ENCODE assay signal across 7 cellular contexts in genomic region chr6:89520730-89521129, GRCh38.
"Had no signal": no experiment of that assay in that cellular context is flagged by ENCODE, and none has a peak within 500 bp of the region (broad histone marks: within the 10 kb centered on the region; RNA-seq: fewer than 3 reads in every experiment).

No MANE protein-coding gene starts in this region.

- H3K27ac Mint-ChIP-seq: IgD-negative memory B cell had no signal

- H3K27ac ChIP-seq: HL-60 had no signal

- DNase-seq: IMR-90, KBM-7, KG1 had no signal

- H3K4me1 Mint-ChIP-seq: IgD-negative memory B cell had no signal

- H3K4me3 Mint-ChIP-seq: IgD-negative memory B cell had no signal

- ATAC-seq: HepG2, K562 had no signal

- H3K27me3 Mint-ChIP-seq: IgD-negative memory B cell had no signal

- H3K4me3 ChIP-seq: K562 had no signal
